19 cellular contexts compared by ENCODE assay signal in the genomic region with DNA sequence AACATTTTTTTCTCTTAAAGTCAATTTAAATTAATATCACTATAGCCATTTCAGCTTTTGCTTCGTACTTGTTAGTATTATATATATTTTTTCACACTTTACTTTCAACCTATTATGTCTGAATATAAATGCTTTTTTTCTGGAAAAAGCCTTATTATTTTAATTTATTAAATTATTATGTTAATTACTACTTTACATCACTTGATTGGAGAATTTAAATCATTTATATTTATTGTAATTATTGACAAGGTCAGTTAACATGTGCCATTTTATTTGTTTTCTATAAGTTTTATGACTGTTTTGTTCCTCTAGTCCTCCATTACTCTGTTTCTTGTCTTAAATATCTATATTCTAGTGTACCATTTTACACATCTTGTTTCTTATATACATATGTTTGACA.
"Had no signal": no experiment of that assay in that cellular context is flagged by ENCODE, and none has a peak within 500 bp of the region (broad histone marks: within the 10 kb centered on the region; RNA-seq: fewer than 3 reads in every experiment).

No MANE protein-coding gene starts in this region.

- H3K36me3 ChIP-seq: colonic mucosa, esophagus muscularis mucosa, gastrocnemius medialis, heart right ventricle, left lung, lower lobe of right lung had no signal

- H3K27ac ChIP-seq: colonic mucosa, esophagus muscularis mucosa, foreskin keratinocyte, gastrocnemius medialis, heart right ventricle, left lung, lower lobe of right lung had no signal

- H3K9me3 ChIP-seq: colonic mucosa, gastrocnemius medialis, mucosa of descending colon had no signal

- H3K4me1 ChIP-seq: colonic mucosa, esophagus muscularis mucosa, foreskin keratinocyte, gastrocnemius medialis, heart right ventricle, left lung, lower lobe of right lung had no signal

- H3K27me3 ChIP-seq: colonic mucosa, esophagus muscularis mucosa, foreskin keratinocyte, gastrocnemius medialis, heart right ventricle, left lung had no signal

- ATAC-seq: foreskin keratinocyte, gastrocnemius medialis, heart right ventricle, left cardiac atrium, left lung, left ventricle myocardium superior, lower lobe of right lung, mucosa of descending colon had no signal

- DNase-seq: colonic mucosa; cortex of kidney; effector CD8-positive, alpha-beta T cell; foreskin keratinocyte; gastrocnemius medialis; glutamatergic neuron; head of caudate nucleus; heart right ventricle; hippocampal formation; left cardiac atrium; left lung; left ventricle myocardium superior; lower lobe of right lung; mesenchymal stem cell; mucosa of descending colon had no signal

- H3K4me3 ChIP-seq: colonic mucosa, esophagus muscularis mucosa, gastrocnemius medialis, heart right ventricle, left lung, lower lobe of right lung, mucosa of descending colon had no signal

- FAIRE-seq: endothelial cell of umbilical vein, islet of Langerhans, keratinocyte had no signal
